8 cellular contexts compared by ENCODE assay signal in the genomic region with DNA sequence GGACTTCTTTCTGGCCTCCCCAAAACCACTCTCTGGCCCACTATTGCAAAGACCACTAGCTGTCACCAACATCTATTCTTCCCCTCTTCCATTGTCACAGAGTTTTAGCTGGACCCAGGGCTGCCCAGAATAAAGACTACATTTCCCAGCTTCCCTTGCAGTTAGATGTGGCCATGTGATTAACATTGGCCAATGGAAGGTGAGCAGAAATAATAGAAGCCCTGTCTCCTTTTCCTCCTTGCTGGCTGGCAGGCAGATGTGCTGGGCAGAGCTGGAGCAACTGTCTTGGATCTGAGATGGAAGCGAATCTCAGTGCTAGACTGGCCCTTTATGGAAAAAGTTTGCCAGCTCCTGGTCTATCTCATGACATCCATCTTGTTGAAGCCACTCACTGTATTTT.
A peak's percentile ranks its signal among the peaks of the same experiment; 100 is the strongest.
DNase-seq lines count a peak whose midpoint lies in the region; ATAC-seq and TF ChIP-seq lines count a peak whose summit lies in the region.

No MANE protein-coding gene starts in this region.

- H3F3A ChIP-seq in SU-DHL-6 (ENCODE audit: insufficient read depth): no peaks in the 10 kb centered on the region

- H4K20me1 ChIP-seq in DND-41 (ENCODE audit: insufficient read depth, low read length): no peaks in the 10 kb centered on the region
- H4K20me1 ChIP-seq in SU-DHL-6 (ENCODE audit: low read depth, low read length): no peaks in the 10 kb centered on the region

- TF ChIP-seq CTCF in DND-41 (IDR thresholded peaks at IDR 0.05; ENCODE audit: borderline replicate concordance, extremely low read depth, low read length, poor library complexity, severe bottlenecking) (no peak), SU-DHL-6 (IDR thresholded peaks at IDR 0.05; ENCODE audit: insufficient read depth, low read length, poor library complexity, severe bottlenecking) (no peak)

- no peaks in the 10 kb centered on the region for H3K79me2 ChIP-seq in DND-41 (ENCODE audit: insufficient read depth, low read length)
- H3K79me2 ChIP-seq in SU-DHL-6 (ENCODE audit: insufficient read depth, low read length): no peaks in the 10 kb centered on the region

- H3K36me3 ChIP-seq in DND-41 (ENCODE audit: insufficient read depth, low read length) (no peaks in the 10 kb centered on the region), SU-DHL-6 (ENCODE audit: low read length) (no peaks in the 10 kb centered on the region)

- no peaks in the 10 kb centered on the region for H3K4me1 ChIP-seq in DND-41 (ENCODE audit: insufficient read depth, low read length)

- H3K9me2 ChIP-seq in SU-DHL-6 (replicated peaks; ENCODE audit: insufficient read depth, low read length): no peaks in the 10 kb centered on the region

- DNase-seq in DND-41 (peak; percentile 15), iPS-NIHi7 (ENCODE audit: extremely low spot score) (peak; percentile 42), UCSD-AML1 (lab: John Stamatoyannopoulos, UW; ENCODE audit: unreplicated experiment) (no peak)
- peak; percentile 28 for DNase-seq in Jurkat, Clone E6-1 (ENCODE audit: low read depth, low spot score)

- H3K27ac ChIP-seq in DND-41 (ENCODE audit: low read length) (no peak overlapping the region), SU-DHL-6 (ENCODE audit: low read depth, low read length) (no peak overlapping the region)

- peak overlapping the region; percentile 59 for H2AFZ ChIP-seq in DND-41 (ENCODE audit: low read depth, low read length)
- peak overlapping the region; percentile 27 for H2AFZ ChIP-seq in SU-DHL-6 (ENCODE audit: low read depth, low read length, severe bottlenecking)

- H3K9ac ChIP-seq in DND-41 (ENCODE audit: low read depth, low read length) (no peak overlapping the region), SU-DHL-6 (ENCODE audit: low read length) (no peak overlapping the region)

- H3K27me3 ChIP-seq in DND-41 (ENCODE audit: insufficient read depth, low read length, poor library complexity) (peaks cover 9% of the 10 kb centered on the region), SU-DHL-6 (ENCODE audit: low read length) (no peaks in the 10 kb centered on the region)

- H3K9me3 ChIP-seq in DND-41 (ENCODE audit: insufficient read depth, low read length, severe bottlenecking) (no peaks in the 10 kb centered on the region), SU-DHL-6 (ENCODE audit: insufficient read depth, low read length) (no peaks in the 10 kb centered on the region)

- peak; percentile 81 for ATAC-seq in DND-41 (ENCODE audit: insufficient read depth, low read depth)
- no peak for ATAC-seq in GM21619 (IDR thresholded peaks at IDR 0.05; ENCODE audit: unreplicated experiment)
- ATAC-seq in GM18519 (IDR thresholded peaks at IDR 0.05; ENCODE audit: low FRiP score, unreplicated experiment): no peak
- ATAC-seq in GM19328 (IDR thresholded peaks at IDR 0.05; ENCODE audit: unreplicated experiment): no peak

- H3K4me3 ChIP-seq in DND-41 (ENCODE audit: low read depth in 1 of 2, low read length in 2 of 2) (no peak overlapping the region), SU-DHL-6 (ENCODE audit: insufficient read depth, low read length, poor library complexity, severe bottlenecking) (no peak overlapping the region)
- H3K4me3 ChIP-seq in Jurkat, Clone E6-1 (ENCODE audit: low read length): no peak overlapping the region

- H3K4me2 ChIP-seq in DND-41 (ENCODE audit: insufficient read depth, low read length): no peak overlapping the region
- no peak overlapping the region for H3K4me2 ChIP-seq in SU-DHL-6 (ENCODE audit: low read depth, low read length, poor library complexity, severe bottlenecking)
